In the genomic region with DNA sequence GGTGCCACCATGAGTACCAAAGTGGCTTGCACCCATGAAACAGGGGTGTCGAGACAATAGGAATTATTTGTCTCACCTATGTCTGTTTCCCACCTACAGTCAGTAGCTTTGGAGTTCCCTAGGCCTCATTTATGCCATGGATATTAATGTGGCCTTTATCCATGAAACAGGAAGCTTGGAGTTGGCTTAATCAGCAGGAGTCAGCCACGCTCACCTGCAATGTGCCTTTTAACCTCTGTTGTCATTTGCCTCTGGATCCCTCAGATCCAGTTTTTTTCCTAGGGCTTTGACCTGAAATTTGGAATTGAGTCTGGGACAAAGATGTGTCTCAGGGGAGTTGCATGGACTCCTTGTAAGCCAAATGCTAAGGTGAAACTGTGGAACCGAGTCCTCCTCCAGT, we compare ENCODE assay signal across 1 cellular context.
TF ChIP-seq lines count a peak whose summit lies in the region.

No MANE protein-coding gene starts in this region.

TF ChIP-seq in HepG2, 621 proteins besides CTCF, POLR2A, EP300 and RAD21:
- TF ChIP-seq KLF12 (CRISPR knock-in tag; IDR thresholded peaks at IDR 0.05; ENCODE audit: borderline replicate concordance) (no peak), ZNF616 (CRISPR knock-in tag; IDR thresholded peaks at IDR 0.05; ENCODE audit: low read depth) (peak; percentile 94), HMG20B (CRISPR knock-in tag; conservative IDR thresholded peaks at IDR 0.05) (no peak), TBX3 (IDR thresholded peaks at IDR 0.05; ENCODE audit: borderline replicate concordance) (no peak)
TF ChIP-seq in HepG2: peak in this region for 1.
